In the genomic region with DNA sequence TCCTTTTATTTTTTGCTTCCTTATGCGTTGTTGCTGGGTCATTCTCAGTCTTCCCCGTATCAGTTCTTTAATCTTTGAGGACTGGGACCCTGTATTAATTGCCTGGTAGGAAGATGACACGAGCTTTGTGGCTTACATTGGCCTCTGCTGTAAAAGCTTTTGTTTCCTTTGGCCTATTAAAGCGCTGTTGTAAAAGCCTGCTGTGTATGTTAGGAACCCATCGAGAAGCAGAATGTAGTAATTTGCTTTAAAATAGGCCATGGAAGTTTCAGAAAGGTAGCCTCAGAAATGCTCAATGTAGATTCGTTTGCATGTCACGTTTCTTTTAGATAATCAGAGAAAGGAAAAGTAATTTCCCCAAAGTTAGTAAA, we compare ENCODE assay signal across 8 cellular contexts.
DNase-seq lines count a peak whose midpoint lies in the region; ATAC-seq and TF ChIP-seq lines count a peak whose summit lies in the region.

No MANE protein-coding gene starts in this region.

- intact Hi-C loops in activated CD4-positive, alpha-beta T cell treated with anti-CD3 and anti-CD28 coated beads for 36 hours (cut with DNase I, micrococcal nuclease): loop anchor here (1.0 to 10.0 kb wide), 12 partner anchors 70 to 1619 kb away; partner anchors contain the start of genes NBEA (in 1 of the 2), PDS5B (in 1 of the 2) and RFC3 (in 1 of the 2)

- peak overlapping the region; percentile 82 for H3K4me3 Mint-ChIP-seq in activated CD4-positive, alpha-beta T cell treated with anti-CD3 and anti-CD28 coated beads for 36 hours
- peak overlapping the region; percentile 86 for H3K4me3 Mint-ChIP-seq in mesothelial cell of epicardium

- POLR2A ChIA-PET in activated CD4-positive, alpha-beta T cell treated with anti-CD3 and anti-CD28 coated beads for 36 hours (lab: Charles Lee): interaction anchor here (0.6 to 1.0 kb wide), 6 partner anchors 9 to 1005 kb away, joined by 3 to 7 read pairs (median 4); partner anchors contain the start of genes N4BP2L2 and RFC3

- no peak for DNase-seq in activated CD4-positive, alpha-beta T cell treated with anti-CD3 and anti-CD28 coated beads for 36 hours
- no peak for DNase-seq in activated CD4-positive, alpha-beta T cell treated with anti-CD3 and anti-CD28 coated beads, Interleukin-2, amount 50 U/mL, for 4 hours
- DNase-seq in cardiac fibroblast (ENCODE audit: low read depth in 2 of 2) (no peak), mesothelial cell of epicardium (ENCODE audit: low spot score in 2 of 2, unreplicated experiment in 2 of 2) (no peak), NCI-H1436 (lab: John Stamatoyannopoulos, UW) (no peak), DMS114 treated with DMSO at 0.1 percent for 48 hours (lab: John Stamatoyannopoulos, UW; ENCODE audit: unreplicated experiment) (no peak), NCI-H226 (no peak)

- H3K9me3 Mint-ChIP-seq in activated CD4-positive, alpha-beta T cell treated with anti-CD3 and anti-CD28 coated beads for 36 hours (ENCODE audit: low read depth): peaks cover 4% of the 10 kb centered on the region
- no peaks in the 10 kb centered on the region for H3K9me3 Mint-ChIP-seq in mesothelial cell of epicardium

- TF ChIP-seq CTCF in cardiac fibroblast (IDR thresholded peaks at IDR 0.05; ENCODE audit: low read depth, low read length) (no peak), mesothelial cell of epicardium (IDR thresholded peaks at IDR 0.05; ENCODE audit: unreplicated experiment) (no peak)

- no peak for ATAC-seq in activated CD4-positive, alpha-beta T cell treated with anti-CD3 and anti-CD28 coated beads for 36 hours
- ATAC-seq in HG03439 (IDR thresholded peaks at IDR 0.05; ENCODE audit: unreplicated experiment): peak; percentile 3

- H3K27ac Mint-ChIP-seq in activated CD4-positive, alpha-beta T cell treated with anti-CD3 and anti-CD28 coated beads for 36 hours: peak overlapping the region; percentile 99
- peak overlapping the region; percentile 100 for H3K27ac Mint-ChIP-seq in mesothelial cell of epicardium

- H3K4me3 ChIP-seq in cardiac fibroblast (replicated peaks in 1 of 2; ENCODE audit: low read depth in 2 of 2, low read length in 2 of 2): peak overlapping the region; percentile 29 to 52

- no peaks in the 10 kb centered on the region for H3K27me3 Mint-ChIP-seq in activated CD4-positive, alpha-beta T cell treated with anti-CD3 and anti-CD28 coated beads for 36 hours
- no peaks in the 10 kb centered on the region for H3K27me3 Mint-ChIP-seq in mesothelial cell of epicardium (ENCODE audit: low read depth)

- H3K36me3 Mint-ChIP-seq in activated CD4-positive, alpha-beta T cell treated with anti-CD3 and anti-CD28 coated beads for 36 hours (ENCODE audit: low read depth): peaks cover 11% of the 10 kb centered on the region
- no peaks in the 10 kb centered on the region for H3K36me3 Mint-ChIP-seq in mesothelial cell of epicardium

- CTCF ChIA-PET in activated CD4-positive, alpha-beta T cell treated with anti-CD3 and anti-CD28 coated beads for 36 hours (lab: Charles Lee): interaction anchor here (0.6 to 2.1 kb wide), 22 partner anchors 10 to 1115 kb away, joined by 3 to 30 read pairs (median 3); no protein-coding TSS in a partner anchor

- peaks cover 51% of the 10 kb centered on the region for H3K4me1 Mint-ChIP-seq in activated CD4-positive, alpha-beta T cell treated with anti-CD3 and anti-CD28 coated beads for 36 hours
- H3K4me1 Mint-ChIP-seq in mesothelial cell of epicardium: peaks cover 41% of the 10 kb centered on the region
